19 cellular contexts compared by ENCODE assay signal in genomic region chr3:132785292-132785691, GRCh38.
A peak's percentile ranks its signal among the peaks of the same experiment; 100 is the strongest.
DNase-seq lines count a peak whose midpoint lies in the region; ATAC-seq and TF ChIP-seq lines count a peak whose summit lies in the region.
"Had no signal": no experiment of that assay in that cellular context is flagged by ENCODE, and none has a peak within 500 bp of the region (broad histone marks: within the 10 kb centered on the region; RNA-seq: fewer than 3 reads in every experiment).

No MANE protein-coding gene starts in this region.

- H3K9me3 ChIP-seq in SJCRH30 (replicated peaks), result no peaks in the 10 kb centered on the region
- H3K9me3 ChIP-seq in smooth muscle cell (replicated peaks; ENCODE audit: low read depth), result no peaks in the 10 kb centered on the region
- H3K9me3 ChIP-seq in body of pancreas, result no peaks in the 10 kb centered on the region
- H3K9me3 ChIP-seq in tibial nerve, result no peaks in the 10 kb centered on the region
- H3K9me3 ChIP-seq: BLaER1 treated with 17β-estradiol and CSF1 and Interleukin-3, amounts not matched to agents 10 nM and 100 nM; transverse colon had no signal

- H3K4me2 ChIP-seq in smooth muscle cell, result peak overlapping the region; percentile 35
- H3K4me2 ChIP-seq: PC-9 had no signal

- no peak overlapping the region for H3K9ac ChIP-seq in smooth muscle cell (ENCODE audit: low read depth)
- H3K9ac ChIP-seq: BLaER1 treated with 17β-estradiol and CSF1 and Interleukin-3, amounts not matched to agents 10 nM and 100 nM had no signal

- H3K36me3 ChIP-seq in SJCRH30 (no peaks in the 10 kb centered on the region), smooth muscle cell (ENCODE audit: low read depth) (no peaks in the 10 kb centered on the region), body of pancreas (replicated peaks in 1 of 2; ENCODE audit: insufficient read depth in 1 of 2, low read depth in 2 of 2) (no peaks in the 10 kb centered on the region), tibial nerve (no peaks in the 10 kb centered on the region)
- H3K36me3 ChIP-seq: BLaER1 treated with 17β-estradiol and CSF1 and Interleukin-3, amounts not matched to agents 10 nM and 100 nM; transverse colon had no signal

- H3K27ac ChIP-seq in SJCRH30 (peak overlapping the region; percentile 34), smooth muscle cell (ENCODE audit: low read depth) (peak overlapping the region; percentile 49), body of pancreas (no peak overlapping the region), tibial nerve (no peak overlapping the region)
- H3K27ac ChIP-seq: BLaER1 treated with 17β-estradiol and CSF1 and Interleukin-3, amounts not matched to agents 10 nM and 100 nM; PC-9; transverse colon had no signal

- ATAC-seq in body of pancreas (no peak), HG02798 (IDR thresholded peaks at IDR 0.05; ENCODE audit: poor library complexity, unreplicated experiment) (no peak)
- ATAC-seq: stimulated activated effector memory CD8-positive, alpha-beta T cell treated with anti-CD3 and anti-CD28 coated beads, Interleukin-12 subunit alpha, Interleukin-12 subunit beta, amount 100 ng/mL, for 72 hours had no signal

- no peaks in the 10 kb centered on the region for H4K20me1 ChIP-seq in smooth muscle cell (ENCODE audit: low read depth)
- H4K20me1 ChIP-seq: BLaER1 treated with 17β-estradiol and CSF1 and Interleukin-3, amounts not matched to agents 10 nM and 100 nM had no signal

- 21% methylated on average over 3 of the region's 3 CpGs for WGBS in smooth muscle cell (ENCODE audit: low lambda C conversion rate)
- 64 to 65% methylated on average over 3 of the region's 3 CpGs for WGBS in body of pancreas, 2 donors
- WGBS in tibial nerve, 2 donors, result 60 to 66% methylated on average over 3 of the region's 3 CpGs

- DNase-seq in NCI-H748 (lab: John Stamatoyannopoulos, UW; ENCODE audit: unreplicated experiment), result peak; percentile 17
- no peak for DNase-seq in NCI-H748 treated with DMSO at 0.1 percent for 48 hours (lab: John Stamatoyannopoulos, UW)
- peak; percentile 31 to 68 for DNase-seq in SJCRH30
- DNase-seq in fibroblast of the aortic adventitia (ENCODE audit: low read depth), result peak; percentile 22
- DNase-seq in smooth muscle cell (lab: John Stamatoyannopoulos, UW; ENCODE audit: unreplicated experiment), result no peak
- no peak for DNase-seq in body of pancreas
- DNase-seq in tibial nerve (ENCODE audit: low spot score in 2 of 2), result no peak
- DNase-seq: activated CD4-positive, CD25-positive, alpha-beta regulatory T cell treated with anti-CD3 and anti-CD28 coated beads, Interleukin-2, amount 50 U/mL, for 72 hours; H9; hippocampal formation; KBM-7; midbrain; NCI-H1105; PC-9; stimulated activated CD4-positive, alpha-beta T cell treated with anti-CD3 and anti-CD28 coated beads, Interleukin-15, amount 100 ng/mL, for 24 hours; transverse colon had no signal

- TF ChIP-seq CTCF in fibroblast of the aortic adventitia (IDR thresholded peaks at IDR 0.05; ENCODE audit: insufficient read depth, low read length) (no peak), smooth muscle cell (IDR thresholded peaks at IDR 0.05; ENCODE audit: borderline replicate concordance, insufficient read depth, poor library complexity, severe bottlenecking) (no peak), body of pancreas (IDR thresholded peaks at IDR 0.05) (no peak), tibial nerve (IDR thresholded peaks at IDR 0.05) (no peak)

- H2AFZ ChIP-seq in smooth muscle cell (ENCODE audit: low read depth), result no peak overlapping the region
- H2AFZ ChIP-seq: PC-9 had no signal

- H3K4me1 ChIP-seq in SJCRH30, result peaks cover 53% of the 10 kb centered on the region
- H3K4me1 ChIP-seq in smooth muscle cell (ENCODE audit: low read depth), result no peaks in the 10 kb centered on the region
- H3K4me1 ChIP-seq in body of pancreas, result no peaks in the 10 kb centered on the region
- peaks cover 0 to 23% (median 0%) of the 10 kb centered on the region in 4 donors for H3K4me1 ChIP-seq in tibial nerve

- no peaks in the 10 kb centered on the region for H3F3A ChIP-seq in smooth muscle cell (ENCODE audit: low read depth)

- H3K79me2 ChIP-seq in smooth muscle cell (ENCODE audit: low read depth), result no peaks in the 10 kb centered on the region

- intact Hi-C loops in body of pancreas (cut with DNase I), result no loop called here

- H3K27me3 ChIP-seq in SJCRH30 (no peaks in the 10 kb centered on the region), smooth muscle cell (ENCODE audit: low read depth) (no peaks in the 10 kb centered on the region), body of pancreas (no peaks in the 10 kb centered on the region), tibial nerve (no peaks in the 10 kb centered on the region)
- H3K27me3 ChIP-seq: BLaER1 treated with 17β-estradiol and CSF1 and Interleukin-3, amounts not matched to agents 10 nM and 100 nM; transverse colon had no signal

- TF ChIP-seq POLR2A in body of pancreas (IDR thresholded peaks at IDR 0.05) (no peak), tibial nerve (IDR thresholded peaks at IDR 0.05) (no peak)

- no peak overlapping the region for H3K4me3 ChIP-seq in SJCRH30
- H3K4me3 ChIP-seq in fibroblast of the aortic adventitia (ENCODE audit: low read depth, low read length), result no peak overlapping the region
- H3K4me3 ChIP-seq in smooth muscle cell, result no peak overlapping the region
- H3K4me3 ChIP-seq in body of pancreas, result no peak overlapping the region
- H3K4me3 ChIP-seq in tibial nerve, result no peak overlapping the region
- H3K4me3 ChIP-seq: BLaER1 treated with 17β-estradiol and CSF1 and Interleukin-3, amounts not matched to agents 10 nM and 100 nM; PC-9; transverse colon had no signal

- peak in 1 of 2 donors; percentile 16 for TF ChIP-seq EP300 in tibial nerve (IDR thresholded peaks at IDR 0.05)

Comparison
In these comparisons a context has a peak if more than half of its experiments do, and no peak if none do; other contexts are left out.
1. DNase-seq: peak in NCI-H748 (single experiment), SJCRH30 (2 of 2) and fibroblast of the aortic adventitia (single experiment); none in NCI-H748 treated with DMSO at 0.1 percent for 48 hours (single experiment), smooth muscle cell (single experiment), body of pancreas (0 of 4) and tibial nerve (0 of 2).
2. H3K27ac ChIP-seq: peak in SJCRH30 (single experiment) and smooth muscle cell (single experiment); none in body of pancreas (0 of 4) and tibial nerve (0 of 4).